Comparison of ENCODE assay signal across 1 cellular context in the genomic region with DNA sequence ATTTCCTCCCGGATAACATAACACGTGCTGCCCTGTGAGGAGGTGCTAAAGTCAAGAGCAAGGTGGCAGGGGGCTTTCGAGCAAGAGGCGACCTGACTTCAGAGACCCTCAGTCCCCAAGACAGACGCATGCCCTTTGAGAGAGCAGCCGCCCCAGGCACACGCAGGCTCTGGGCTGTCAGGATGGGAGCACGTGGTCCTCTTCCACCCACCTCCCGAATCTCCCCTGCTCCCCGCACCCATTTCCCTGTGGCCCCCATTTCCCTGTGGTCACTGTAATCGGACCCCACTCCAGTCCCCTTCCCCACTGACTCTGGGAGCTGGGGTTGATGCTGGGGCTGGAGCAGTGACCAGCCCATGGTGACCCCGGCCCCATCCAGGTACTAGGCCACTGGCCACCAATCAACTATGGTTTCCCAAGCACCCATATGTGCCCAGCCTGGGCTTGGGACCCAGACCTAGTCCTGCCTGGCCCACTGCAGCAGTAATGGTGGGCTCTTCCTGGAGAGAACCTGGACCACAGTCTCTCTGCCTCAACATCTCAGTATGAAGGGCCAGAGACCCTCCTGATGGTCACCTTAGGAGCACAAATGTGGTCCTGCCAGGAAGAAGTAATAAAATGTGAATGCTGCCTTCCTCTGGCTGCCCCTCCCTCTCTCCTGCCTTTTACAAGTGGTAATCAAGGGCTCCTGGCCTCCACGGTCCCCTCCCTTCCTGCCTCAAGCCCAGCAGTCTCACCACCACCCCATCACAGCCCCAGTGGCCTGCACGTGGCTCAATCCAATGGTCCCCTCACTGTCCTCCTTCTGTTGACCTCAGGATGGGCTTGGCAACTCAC.
TF ChIP-seq lines count a peak whose summit lies in the region.

No MANE protein-coding gene starts in this region.

TF ChIP-seq in K562, 482 proteins besides CTCF, POLR2A, EP300 and RAD21 (continues in another document):
- 0 out of 4 replicates have a peak, but pooled peaks of 1 of the 2 experiments have one; percentile 29 for TF ChIP-seq HDAC1 (IDR thresholded peaks at IDR 0.05)
- TF ChIP-seq, protein P1, sequence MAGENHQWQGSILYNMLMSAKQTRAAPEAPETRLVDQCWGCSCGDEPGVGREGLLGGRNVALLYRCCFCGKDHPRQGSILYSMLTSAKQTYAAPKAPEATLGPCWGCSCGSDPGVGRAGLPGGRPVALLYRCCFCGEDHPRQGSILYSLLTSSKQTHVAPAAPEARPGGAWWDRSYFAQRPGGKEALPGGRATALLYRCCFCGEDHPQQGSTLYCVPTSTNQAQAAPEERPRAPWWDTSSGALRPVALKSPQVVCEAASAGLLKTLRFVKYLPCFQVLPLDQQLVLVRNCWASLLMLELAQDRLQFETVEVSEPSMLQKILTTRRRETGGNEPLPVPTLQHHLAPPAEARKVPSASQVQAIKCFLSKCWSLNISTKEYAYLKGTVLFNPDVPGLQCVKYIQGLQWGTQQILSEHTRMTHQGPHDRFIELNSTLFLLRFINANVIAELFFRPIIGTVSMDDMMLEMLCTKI (IDR thresholded peaks at IDR 0.05; ENCODE audit: partially characterized antibody): no peak
- TF ChIP-seq, protein P2, sequence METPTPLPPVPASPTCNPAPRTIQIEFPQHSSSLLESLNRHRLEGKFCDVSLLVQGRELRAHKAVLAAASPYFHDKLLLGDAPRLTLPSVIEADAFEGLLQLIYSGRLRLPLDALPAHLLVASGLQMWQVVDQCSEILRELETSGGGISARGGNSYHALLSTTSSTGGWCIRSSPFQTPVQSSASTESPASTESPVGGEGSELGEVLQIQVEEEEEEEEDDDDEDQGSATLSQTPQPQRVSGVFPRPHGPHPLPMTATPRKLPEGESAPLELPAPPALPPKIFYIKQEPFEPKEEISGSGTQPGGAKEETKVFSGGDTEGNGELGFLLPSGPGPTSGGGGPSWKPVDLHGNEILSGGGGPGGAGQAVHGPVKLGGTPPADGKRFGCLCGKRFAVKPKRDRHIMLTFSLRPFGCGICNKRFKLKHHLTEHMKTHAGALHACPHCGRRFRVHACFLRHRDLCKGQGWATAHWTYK (CRISPR knock-in tag; IDR thresholded peaks at IDR 0.05): no peak
- TF ChIP-seq, protein P3, sequence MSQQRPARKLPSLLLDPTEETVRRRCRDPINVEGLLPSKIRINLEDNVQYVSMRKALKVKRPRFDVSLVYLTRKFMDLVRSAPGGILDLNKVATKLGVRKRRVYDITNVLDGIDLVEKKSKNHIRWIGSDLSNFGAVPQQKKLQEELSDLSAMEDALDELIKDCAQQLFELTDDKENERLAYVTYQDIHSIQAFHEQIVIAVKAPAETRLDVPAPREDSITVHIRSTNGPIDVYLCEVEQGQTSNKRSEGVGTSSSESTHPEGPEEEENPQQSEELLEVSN (IDR thresholded peaks at IDR 0.05; ENCODE audit: borderline replicate concordance in 1 of 2, extremely low read depth in 1 of 2, insufficient read depth in 1 of 2, insufficient read length in 1 of 2, low read depth in 1 of 2, low read length in 1 of 2, poor library complexity in 1 of 2, severe bottlenecking in 1 of 2): peak in 1 of 2 experiments; percentile 26
- TF ChIP-seq MCM3 (IDR thresholded peaks at IDR 0.05): peak; percentile 4; the same call in 1 of the 2 replicates
- TF ChIP-seq, protein P4, sequence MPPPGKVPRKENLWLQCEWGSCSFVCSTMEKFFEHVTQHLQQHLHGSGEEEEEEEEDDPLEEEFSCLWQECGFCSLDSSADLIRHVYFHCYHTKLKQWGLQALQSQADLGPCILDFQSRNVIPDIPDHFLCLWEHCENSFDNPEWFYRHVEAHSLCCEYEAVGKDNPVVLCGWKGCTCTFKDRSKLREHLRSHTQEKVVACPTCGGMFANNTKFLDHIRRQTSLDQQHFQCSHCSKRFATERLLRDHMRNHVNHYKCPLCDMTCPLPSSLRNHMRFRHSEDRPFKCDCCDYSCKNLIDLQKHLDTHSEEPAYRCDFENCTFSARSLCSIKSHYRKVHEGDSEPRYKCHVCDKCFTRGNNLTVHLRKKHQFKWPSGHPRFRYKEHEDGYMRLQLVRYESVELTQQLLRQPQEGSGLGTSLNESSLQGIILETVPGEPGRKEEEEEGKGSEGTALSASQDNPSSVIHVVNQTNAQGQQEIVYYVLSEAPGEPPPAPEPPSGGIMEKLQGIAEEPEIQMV (tag; conservative IDR thresholded peaks at IDR 0.05; ENCODE audit: low read depth): no peak
- no peak for TF ChIP-seq KDM2B (CRISPR knock-in tag; IDR thresholded peaks at IDR 0.05)
- TF ChIP-seq, protein P5, sequence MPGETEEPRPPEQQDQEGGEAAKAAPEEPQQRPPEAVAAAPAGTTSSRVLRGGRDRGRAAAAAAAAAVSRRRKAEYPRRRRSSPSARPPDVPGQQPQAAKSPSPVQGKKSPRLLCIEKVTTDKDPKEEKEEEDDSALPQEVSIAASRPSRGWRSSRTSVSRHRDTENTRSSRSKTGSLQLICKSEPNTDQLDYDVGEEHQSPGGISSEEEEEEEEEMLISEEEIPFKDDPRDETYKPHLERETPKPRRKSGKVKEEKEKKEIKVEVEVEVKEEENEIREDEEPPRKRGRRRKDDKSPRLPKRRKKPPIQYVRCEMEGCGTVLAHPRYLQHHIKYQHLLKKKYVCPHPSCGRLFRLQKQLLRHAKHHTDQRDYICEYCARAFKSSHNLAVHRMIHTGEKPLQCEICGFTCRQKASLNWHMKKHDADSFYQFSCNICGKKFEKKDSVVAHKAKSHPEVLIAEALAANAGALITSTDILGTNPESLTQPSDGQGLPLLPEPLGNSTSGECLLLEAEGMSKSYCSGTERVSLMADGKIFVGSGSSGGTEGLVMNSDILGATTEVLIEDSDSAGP (CRISPR knock-in tag; IDR thresholded peaks at IDR 0.05): no peak
- no peak for TF ChIP-seq ILF3 (IDR thresholded peaks at IDR 0.05; ENCODE audit: borderline replicate concordance)
- TF ChIP-seq ZNF274 (IDR thresholded peaks at IDR 0.05; ENCODE audit: borderline replicate concordance, low read depth, low read length): no peak
- TF ChIP-seq SRF (CRISPR knock-in tag; IDR thresholded peaks at IDR 0.05): no peak
- TF ChIP-seq HEY1 (CRISPR knock-in tag; IDR thresholded peaks at IDR 0.05; ENCODE audit: borderline replicate concordance): no peak
- TF ChIP-seq KLF1 (tag; IDR thresholded peaks at IDR 0.05): peak; percentile 64; the same call in 1 of the 2 replicates
- TF ChIP-seq PCBP2 (IDR thresholded peaks at IDR 0.05; ENCODE audit: low read depth, low read length, poor library complexity, severe bottlenecking): no peak
- no peak for TF ChIP-seq ZNF830 (CRISPR knock-in tag; IDR thresholded peaks at IDR 0.05)
- no peak for TF ChIP-seq KAT2B (IDR thresholded peaks at IDR 0.05; ENCODE audit: low read depth, low read length)
- no peak for TF ChIP-seq BCL6 (CRISPR knock-in tag; IDR thresholded peaks at IDR 0.05)
- no peak for TF ChIP-seq TARDBP (IDR thresholded peaks at IDR 0.05)
- no peak for TF ChIP-seq PHTF2 (CRISPR knock-in tag; IDR thresholded peaks at IDR 0.05)
- peak; percentile 27; the same call in 1 of the 2 replicates for TF ChIP-seq ZKSCAN1 (IDR thresholded peaks at IDR 0.05; ENCODE audit: low read depth, low read length)
- TF ChIP-seq, protein P6, sequence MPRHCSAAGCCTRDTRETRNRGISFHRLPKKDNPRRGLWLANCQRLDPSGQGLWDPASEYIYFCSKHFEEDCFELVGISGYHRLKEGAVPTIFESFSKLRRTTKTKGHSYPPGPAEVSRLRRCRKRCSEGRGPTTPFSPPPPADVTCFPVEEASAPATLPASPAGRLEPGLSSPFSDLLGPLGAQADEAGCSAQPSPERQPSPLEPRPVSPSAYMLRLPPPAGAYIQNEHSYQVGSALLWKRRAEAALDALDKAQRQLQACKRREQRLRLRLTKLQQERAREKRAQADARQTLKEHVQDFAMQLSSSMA (CRISPR knock-in tag; IDR thresholded peaks at IDR 0.05): no peak
- TF ChIP-seq, protein P7, sequence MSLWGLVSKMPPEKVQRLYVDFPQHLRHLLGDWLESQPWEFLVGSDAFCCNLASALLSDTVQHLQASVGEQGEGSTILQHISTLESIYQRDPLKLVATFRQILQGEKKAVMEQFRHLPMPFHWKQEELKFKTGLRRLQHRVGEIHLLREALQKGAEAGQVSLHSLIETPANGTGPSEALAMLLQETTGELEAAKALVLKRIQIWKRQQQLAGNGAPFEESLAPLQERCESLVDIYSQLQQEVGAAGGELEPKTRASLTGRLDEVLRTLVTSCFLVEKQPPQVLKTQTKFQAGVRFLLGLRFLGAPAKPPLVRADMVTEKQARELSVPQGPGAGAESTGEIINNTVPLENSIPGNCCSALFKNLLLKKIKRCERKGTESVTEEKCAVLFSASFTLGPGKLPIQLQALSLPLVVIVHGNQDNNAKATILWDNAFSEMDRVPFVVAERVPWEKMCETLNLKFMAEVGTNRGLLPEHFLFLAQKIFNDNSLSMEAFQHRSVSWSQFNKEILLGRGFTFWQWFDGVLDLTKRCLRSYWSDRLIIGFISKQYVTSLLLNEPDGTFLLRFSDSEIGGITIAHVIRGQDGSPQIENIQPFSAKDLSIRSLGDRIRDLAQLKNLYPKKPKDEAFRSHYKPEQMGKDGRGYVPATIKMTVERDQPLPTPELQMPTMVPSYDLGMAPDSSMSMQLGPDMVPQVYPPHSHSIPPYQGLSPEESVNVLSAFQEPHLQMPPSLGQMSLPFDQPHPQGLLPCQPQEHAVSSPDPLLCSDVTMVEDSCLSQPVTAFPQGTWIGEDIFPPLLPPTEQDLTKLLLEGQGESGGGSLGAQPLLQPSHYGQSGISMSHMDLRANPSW (CRISPR knock-in tag; IDR thresholded peaks at IDR 0.05): 0 out of 2 replicates have a peak, but pooled peaks have one; percentile 34
- TF ChIP-seq, protein P8, sequence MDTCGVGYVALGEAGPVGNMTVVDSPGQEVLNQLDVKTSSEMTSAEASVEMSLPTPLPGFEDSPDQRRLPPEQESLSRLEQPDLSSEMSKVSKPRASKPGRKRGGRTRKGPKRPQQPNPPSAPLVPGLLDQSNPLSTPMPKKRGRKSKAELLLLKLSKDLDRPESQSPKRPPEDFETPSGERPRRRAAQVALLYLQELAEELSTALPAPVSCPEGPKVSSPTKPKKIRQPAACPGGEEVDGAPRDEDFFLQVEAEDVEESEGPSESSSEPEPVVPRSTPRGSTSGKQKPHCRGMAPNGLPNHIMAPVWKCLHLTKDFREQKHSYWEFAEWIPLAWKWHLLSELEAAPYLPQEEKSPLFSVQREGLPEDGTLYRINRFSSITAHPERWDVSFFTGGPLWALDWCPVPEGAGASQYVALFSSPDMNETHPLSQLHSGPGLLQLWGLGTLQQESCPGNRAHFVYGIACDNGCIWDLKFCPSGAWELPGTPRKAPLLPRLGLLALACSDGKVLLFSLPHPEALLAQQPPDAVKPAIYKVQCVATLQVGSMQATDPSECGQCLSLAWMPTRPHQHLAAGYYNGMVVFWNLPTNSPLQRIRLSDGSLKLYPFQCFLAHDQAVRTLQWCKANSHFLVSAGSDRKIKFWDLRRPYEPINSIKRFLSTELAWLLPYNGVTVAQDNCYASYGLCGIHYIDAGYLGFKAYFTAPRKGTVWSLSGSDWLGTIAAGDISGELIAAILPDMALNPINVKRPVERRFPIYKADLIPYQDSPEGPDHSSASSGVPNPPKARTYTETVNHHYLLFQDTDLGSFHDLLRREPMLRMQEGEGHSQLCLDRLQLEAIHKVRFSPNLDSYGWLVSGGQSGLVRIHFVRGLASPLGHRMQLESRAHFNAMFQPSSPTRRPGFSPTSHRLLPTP (IDR thresholded peaks at IDR 0.05; ENCODE audit: borderline replicate concordance, extremely low read depth, insufficient read length): no peak
- no peak for TF ChIP-seq FOXA3 (CRISPR knock-in tag; conservative IDR thresholded peaks at IDR 0.05 in 1 of 2, IDR thresholded peaks at IDR 0.05 in 1 of 2)
- TF ChIP-seq RAD51 (IDR thresholded peaks at IDR 0.05; ENCODE audit: borderline replicate concordance, low read depth): no peak
- peak; percentile 67; the same call in 1 of the 2 replicates for TF ChIP-seq ZBTB7A (IDR thresholded peaks at IDR 0.05; ENCODE audit: borderline replicate concordance, control insufficient read depth, low read depth, low read length)
- no peak for TF ChIP-seq SPI1 (IDR thresholded peaks at IDR 0.05; ENCODE audit: borderline replicate concordance, low read depth, low read length)
- TF ChIP-seq FOXP1 (CRISPR knock-in tag; IDR thresholded peaks at IDR 0.05): no peak
- no peak for TF ChIP-seq TGIF2 (CRISPR knock-in tag; IDR thresholded peaks at IDR 0.05)
- TF ChIP-seq, protein P9, sequence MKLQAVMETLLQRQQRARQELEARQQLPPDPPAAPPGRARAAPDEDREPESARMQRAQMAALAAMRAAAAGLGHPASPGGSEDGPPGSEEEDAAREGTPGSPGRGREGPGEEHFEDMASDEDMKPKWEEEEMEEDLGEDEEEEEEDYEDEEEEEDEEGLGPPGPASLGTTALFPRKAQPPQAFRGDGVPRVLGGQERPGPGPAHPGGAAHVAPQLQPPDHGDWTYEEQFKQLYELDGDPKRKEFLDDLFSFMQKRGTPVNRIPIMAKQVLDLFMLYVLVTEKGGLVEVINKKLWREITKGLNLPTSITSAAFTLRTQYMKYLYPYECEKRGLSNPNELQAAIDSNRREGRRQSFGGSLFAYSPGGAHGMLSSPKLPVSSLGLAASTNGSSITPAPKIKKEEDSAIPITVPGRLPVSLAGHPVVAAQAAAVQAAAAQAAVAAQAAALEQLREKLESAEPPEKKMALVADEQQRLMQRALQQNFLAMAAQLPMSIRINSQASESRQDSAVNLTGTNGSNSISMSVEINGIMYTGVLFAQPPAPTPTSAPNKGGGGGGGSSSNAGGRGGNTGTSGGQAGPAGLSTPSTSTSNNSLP (IDR thresholded peaks at IDR 0.05; ENCODE audit: borderline replicate concordance, low read depth, low read length): no peak
- TF ChIP-seq SRSF9 (IDR thresholded peaks at IDR 0.05; ENCODE audit: borderline replicate concordance, low read depth, low read length): no peak
- no peak for TF ChIP-seq HMG20A (CRISPR knock-in tag; conservative IDR thresholded peaks at IDR 0.05)
- TF ChIP-seq MCM2 (IDR thresholded peaks at IDR 0.05; ENCODE audit: low read depth): no peak
- peak; percentile 32 to 48; a peak in 2 of 4 replicates for TF ChIP-seq SIN3A (IDR thresholded peaks at IDR 0.05; ENCODE audit: borderline replicate concordance in 2 of 2, control insufficient read depth in 1 of 2, low read depth in 2 of 2, low read length in 2 of 2)
- TF ChIP-seq, protein P10, sequence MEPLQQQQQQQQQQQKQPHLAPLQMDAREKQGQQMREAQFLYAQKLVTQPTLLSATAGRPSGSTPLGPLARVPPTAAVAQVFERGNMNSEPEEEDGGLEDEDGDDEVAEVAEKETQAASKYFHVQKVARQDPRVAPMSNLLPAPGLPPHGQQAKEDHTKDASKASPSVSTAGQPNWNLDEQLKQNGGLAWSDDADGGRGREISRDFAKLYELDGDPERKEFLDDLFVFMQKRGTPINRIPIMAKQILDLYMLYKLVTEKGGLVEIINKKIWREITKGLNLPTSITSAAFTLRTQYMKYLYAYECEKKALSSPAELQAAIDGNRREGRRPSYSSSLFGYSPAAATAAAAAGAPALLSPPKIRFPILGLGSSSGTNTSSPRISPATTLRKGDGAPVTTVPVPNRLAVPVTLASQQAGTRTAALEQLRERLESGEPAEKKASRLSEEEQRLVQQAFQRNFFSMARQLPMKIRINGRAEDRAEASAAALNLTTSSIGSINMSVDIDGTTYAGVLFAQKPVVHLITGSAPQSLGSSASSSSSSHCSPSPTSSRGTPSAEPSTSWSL (CRISPR knock-in tag; IDR thresholded peaks at IDR 0.05; ENCODE audit: borderline replicate concordance): no peak
- TF ChIP-seq, protein P11, sequence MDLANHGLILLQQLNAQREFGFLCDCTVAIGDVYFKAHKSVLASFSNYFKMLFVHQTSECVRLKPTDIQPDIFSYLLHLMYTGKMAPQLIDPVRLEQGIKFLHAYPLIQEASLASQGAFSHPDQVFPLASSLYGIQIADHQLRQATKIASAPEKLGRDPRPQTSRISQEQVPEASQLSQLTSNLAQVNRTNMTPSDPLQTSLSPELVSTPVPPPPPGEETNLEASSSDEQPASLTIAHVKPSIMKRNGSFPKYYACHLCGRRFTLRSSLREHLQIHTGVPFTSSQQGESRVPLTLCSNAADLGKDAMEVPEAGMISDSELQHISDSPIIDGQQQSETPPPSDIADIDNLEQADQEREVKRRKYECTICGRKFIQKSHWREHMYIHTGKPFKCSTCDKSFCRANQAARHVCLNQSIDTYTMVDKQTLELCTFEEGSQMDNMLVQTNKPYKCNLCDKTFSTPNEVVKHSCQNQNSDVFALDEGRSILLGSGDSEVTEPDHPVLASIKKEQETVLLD (IDR thresholded peaks at IDR 0.05): 0 out of 2 replicates have a peak, but pooled peaks have one; percentile 38
- no peak for TF ChIP-seq NCOR1 (IDR thresholded peaks at IDR 0.05)
